ENCODE assay signal across 9 cellular contexts in genomic region chr16:51152691-51153261, GRCh38. TPM values are rescaled to one million over a fixed set of nuclear protein-coding genes. Genes with fewer than 3 reads are reported as not detected.
A peak's percentile ranks its signal among the peaks of the same experiment; 100 is the strongest.
DNase-seq lines count a peak whose midpoint lies in the region; ATAC-seq, FAIRE-seq and TF ChIP-seq lines count a peak whose summit lies in the region.
"Had no signal": no experiment of that assay in that cellular context is flagged by ENCODE, and none has a peak within 500 bp of the region (broad histone marks: within the 10 kb centered on the region; RNA-seq: fewer than 3 reads in every experiment).

No MANE protein-coding gene starts in this region.

- no peaks in the 10 kb centered on the region for H3K79me2 ChIP-seq in mammary epithelial cell (ENCODE audit: insufficient read depth, low read length)

- H3K9me3 ChIP-seq in mammary epithelial cell (replicated peaks; ENCODE audit: insufficient read depth, low read length) = peaks cover 10% of the 10 kb centered on the region
- H3K9me3 ChIP-seq in liver (ENCODE audit: control insufficient read depth in 4 of 4, low read length in 3 of 4) = no peaks in the 10 kb centered on the region
- no peaks in the 10 kb centered on the region for H3K9me3 ChIP-seq in thoracic aorta

- ATAC-seq in activated CD8-positive, alpha-beta T cell treated with anti-CD3 and anti-CD28 coated beads, Interleukin-2, amount 10 ng/mL, durations not matched to agents 7 days and 5 days = no peak
- ATAC-seq in activated CD8-positive, alpha-beta T cell treated with anti-CD3 and anti-CD28 coated beads for 36 hours = no peak
- ATAC-seq in thoracic aorta (ENCODE audit: insufficient number of reproducible peaks, low FRiP score, low read depth) = no peak

- in situ Hi-C loops in mammary epithelial cell (cut with MboI; ENCODE audit: low sequenced_read_pairs in 2 of 2) = no loop called here

- CTCF ChIA-PET in activated CD8-positive, alpha-beta T cell treated with anti-CD3 and anti-CD28 coated beads, Interleukin-2, amount 10 ng/mL, durations not matched to agents 7 days and 5 days (lab: Charles Lee) = no interaction called here
- CTCF ChIA-PET in activated CD8-positive, alpha-beta T cell treated with anti-CD3 and anti-CD28 coated beads for 36 hours (lab: Charles Lee) = no interaction called here
- CTCF ChIA-PET in mammary epithelial cell (lab: Charles Lee; ENCODE audit: low non-redundant PET) = no interaction called here

- no peak for TF ChIP-seq RAD21 in liver (IDR thresholded peaks at IDR 0.05)

- H3K4me1 Mint-ChIP-seq in activated CD8-positive, alpha-beta T cell treated with anti-CD3 and anti-CD28 coated beads, Interleukin-2, amount 10 ng/mL, durations not matched to agents 7 days and 5 days (ENCODE audit: low read depth) = peaks cover 2% of the 10 kb centered on the region
- peaks cover 7% of the 10 kb centered on the region for H3K4me1 Mint-ChIP-seq in activated CD8-positive, alpha-beta T cell treated with anti-CD3 and anti-CD28 coated beads for 36 hours (ENCODE audit: low read depth)

- no peak for DNase-seq in activated CD8-positive, alpha-beta T cell treated with anti-CD3 and anti-CD28 coated beads, Interleukin-2, amount 10 ng/mL, durations not matched to agents 7 days and 5 days
- DNase-seq in activated CD8-positive, alpha-beta T cell treated with anti-CD3 and anti-CD28 coated beads for 36 hours = no peak
- DNase-seq in mammary epithelial cell = no peak
- no peak for DNase-seq in thoracic aorta (ENCODE audit: low spot score)
- no peak for DNase-seq in urothelium cell line (ENCODE audit: low spot score)
- DNase-seq in AML-193 (lab: John Stamatoyannopoulos, UW) = no peak
- no peak for DNase-seq in stimulated activated CD4-positive, alpha-beta T cell treated with anti-CD3 and anti-CD28 coated beads, Interleukin-2, amount 100 ng/mL, for 48 hours
- DNase-seq: CD4-positive, alpha-beta memory T cell had no signal

- peak overlapping the region; percentile 81 for H3K4me2 ChIP-seq in mammary epithelial cell (ENCODE audit: insufficient read depth, low read depth, low read length)

- BruUV-seq in mammary epithelial cell (replicated peaks; lab: Mats Ljungman, UMichigan) = no TSS peak

- no peak for TF ChIP-seq CTCF in activated CD8-positive, alpha-beta T cell treated with anti-CD3 and anti-CD28 coated beads for 36 hours (IDR thresholded peaks at IDR 0.05)
- TF ChIP-seq CTCF in mammary epithelial cell (conservative IDR thresholded peaks at IDR 0.05 in 1 of 2, IDR thresholded peaks at IDR 0.05 in 1 of 2; ENCODE audit: extremely low read depth in 1 of 2, insufficient read depth in 1 of 2, low read depth in 1 of 2, low read length in 2 of 2) = no peak
- no peak for TF ChIP-seq CTCF in liver (IDR thresholded peaks at IDR 0.05; ENCODE audit: low read depth, low read length, missing input control)
- TF ChIP-seq CTCF in thoracic aorta (IDR thresholded peaks at IDR 0.05) = no peak

- H4K20me1 ChIP-seq in mammary epithelial cell (ENCODE audit: insufficient read depth, low read length) = no peaks in the 10 kb centered on the region

- peak overlapping the region; percentile 43 for H3K27ac Mint-ChIP-seq in activated CD8-positive, alpha-beta T cell treated with anti-CD3 and anti-CD28 coated beads, Interleukin-2, amount 10 ng/mL, durations not matched to agents 7 days and 5 days
- no peak overlapping the region for H3K27ac Mint-ChIP-seq in activated CD8-positive, alpha-beta T cell treated with anti-CD3 and anti-CD28 coated beads for 36 hours
- H3K27ac Mint-ChIP-seq: CD4-positive, alpha-beta memory T cell had no signal

- H3K27me3 ChIP-seq in mammary epithelial cell (ENCODE audit: insufficient read depth, low read length) (peaks cover 62% of the 10 kb centered on the region), liver (ENCODE audit: control insufficient read depth in 4 of 4, insufficient read depth in 4 of 4, low read length in 3 of 4) (no peaks in the 10 kb centered on the region), thoracic aorta (replicated peaks; ENCODE audit: insufficient read depth) (peaks cover 14% of the 10 kb centered on the region)

- H3K9ac ChIP-seq in mammary epithelial cell (ENCODE audit: insufficient read depth, low read length) = no peak overlapping the region
- peak overlapping the region; percentile 93 to 97 for H3K9ac ChIP-seq in liver (ENCODE audit: low read depth in 1 of 2, low read length in 2 of 2)

- H2AFZ ChIP-seq in mammary epithelial cell (ENCODE audit: low read depth, low read length) = peak overlapping the region; percentile 48

- FAIRE-seq in urothelium cell line (lab: Jason Lieb, UNC) = no peak

- dilution Hi-C loops in mammary epithelial cell (cut with HindIII; ENCODE audit: low sequenced_read_pairs) = no loop called here

- H3K4me3 Mint-ChIP-seq in activated CD8-positive, alpha-beta T cell treated with anti-CD3 and anti-CD28 coated beads, Interleukin-2, amount 10 ng/mL, durations not matched to agents 7 days and 5 days = peak overlapping the region; percentile 34
- H3K4me3 Mint-ChIP-seq in activated CD8-positive, alpha-beta T cell treated with anti-CD3 and anti-CD28 coated beads for 36 hours = no peak overlapping the region

- no peak overlapping the region for H3K27ac ChIP-seq in mammary epithelial cell (ENCODE audit: insufficient read depth, low read depth, low read length)
- H3K27ac ChIP-seq in liver (ENCODE audit: low read depth in 1 of 2, low read length in 2 of 2) = peak overlapping the region; percentile 98 to 100
- H3K27ac ChIP-seq in thoracic aorta = no peak overlapping the region

- POLR2A ChIA-PET in activated CD8-positive, alpha-beta T cell treated with anti-CD3 and anti-CD28 coated beads, Interleukin-2, amount 10 ng/mL, durations not matched to agents 7 days and 5 days (lab: Charles Lee) = no interaction called here
- POLR2A ChIA-PET in activated CD8-positive, alpha-beta T cell treated with anti-CD3 and anti-CD28 coated beads for 36 hours (lab: Charles Lee) = no interaction called here

- peaks cover 66% of the 10 kb centered on the region for H3K27me3 Mint-ChIP-seq in activated CD8-positive, alpha-beta T cell treated with anti-CD3 and anti-CD28 coated beads, Interleukin-2, amount 10 ng/mL, durations not matched to agents 7 days and 5 days (ENCODE audit: low read depth)
- peaks cover 70% of the 10 kb centered on the region for H3K27me3 Mint-ChIP-seq in activated CD8-positive, alpha-beta T cell treated with anti-CD3 and anti-CD28 coated beads for 36 hours

- peaks cover 8% of the 10 kb centered on the region for H3K9me3 Mint-ChIP-seq in activated CD8-positive, alpha-beta T cell treated with anti-CD3 and anti-CD28 coated beads, Interleukin-2, amount 10 ng/mL, durations not matched to agents 7 days and 5 days (ENCODE audit: insufficient read depth)
- H3K9me3 Mint-ChIP-seq in activated CD8-positive, alpha-beta T cell treated with anti-CD3 and anti-CD28 coated beads for 36 hours = peaks cover 4% of the 10 kb centered on the region

- H3K36me3 Mint-ChIP-seq in activated CD8-positive, alpha-beta T cell treated with anti-CD3 and anti-CD28 coated beads, Interleukin-2, amount 10 ng/mL, durations not matched to agents 7 days and 5 days (ENCODE audit: low read depth) = peaks cover 15% of the 10 kb centered on the region
- peaks cover 2% of the 10 kb centered on the region for H3K36me3 Mint-ChIP-seq in activated CD8-positive, alpha-beta T cell treated with anti-CD3 and anti-CD28 coated beads for 36 hours (ENCODE audit: low read depth)

- 10% methylated on average over 31 of the region's 51 CpGs for WGBS in mammary epithelial cell (ENCODE audit: low coverage, missing lambda C conversion rate)
- 4% methylated on average over 51 of the region's 51 CpGs for WGBS in liver

- peak overlapping the region; percentile 23 to 43 (median 41) for H3K4me3 ChIP-seq in mammary epithelial cell (replicated peaks in 1 of 3; ENCODE audit: insufficient read depth in 1 of 3, low read depth in 2 of 3, low read length in 3 of 3)
- peak overlapping the region; percentile 87 to 99 (median 87) for H3K4me3 ChIP-seq in liver (ENCODE audit: low read depth in 1 of 3, low read length in 3 of 3)
- peak overlapping the region; percentile 68 for H3K4me3 ChIP-seq in thoracic aorta

- peaks cover 23% of the 10 kb centered on the region for H3K4me1 ChIP-seq in mammary epithelial cell (ENCODE audit: insufficient read depth, low read length)
- peaks cover 14 to 27% (median 21%) of the 10 kb centered on the region in 4 donors for H3K4me1 ChIP-seq in liver (ENCODE audit: control insufficient read depth in 4 of 4, insufficient read depth in 4 of 4, low read length in 3 of 4)
- peaks cover 15 to 38% of the 10 kb centered on the region in 2 donors for H3K4me1 ChIP-seq in thoracic aorta (ENCODE audit: control insufficient read depth in 1 of 2, low read depth in 2 of 2)

- intact Hi-C loops in activated CD8-positive, alpha-beta T cell treated with anti-CD3 and anti-CD28 coated beads for 36 hours (cut with micrococcal nuclease) = no loop called here
- intact Hi-C loops in mammary epithelial cell (cut with micrococcal nuclease) = loop anchor here (2.0 kb wide), 1 partner anchor 606 kb away; no protein-coding TSS in a partner anchor

- H3K36me3 ChIP-seq in mammary epithelial cell (ENCODE audit: insufficient read depth, low read length) (no peaks in the 10 kb centered on the region), liver (ENCODE audit: control insufficient read depth in 4 of 4, insufficient read depth in 3 of 4, low read depth in 1 of 4, low read length in 3 of 4) (peaks cover 0 to 2% (median 0%) of the 10 kb centered on the region in 4 donors), thoracic aorta (no peaks in the 10 kb centered on the region)

RNA-seq across cellular contexts. Expression of gene SALL1, which starts 1.7 kb away (rescaled TPM):
- not detected for total RNA-seq in activated CD8-positive, alpha-beta T cell treated with anti-CD3 and anti-CD28 coated beads, Interleukin-2, amount 10 ng/mL, durations not matched to agents 7 days and 5 days
- total RNA-seq in activated CD8-positive, alpha-beta T cell treated with anti-CD3 and anti-CD28 coated beads for 36 hours = not detected
- total RNA-seq in mammary epithelial cell (1 to 10 TPM in 1 of 2 donors, not detected in 1; 1.3 TPM), liver (10 to 100 TPM in 1 of 2 donors, 1 to 10 TPM in 1; 1.8 to 13.4 TPM), thoracic aorta (not detected)
- polyA plus RNA-seq in mammary epithelial cell (0.56 TPM), liver (10 to 100 TPM; 11.7 to 11.8 TPM)
- 6.7 TPM for polyA minus RNA-seq in mammary epithelial cell
- total RNA-seq: CD4-positive, alpha-beta memory T cell had no signal
- polyA plus RNA-seq: CD4-positive, alpha-beta memory T cell had no signal

Comparison
In these comparisons a context has a peak if more than half of its experiments do, and no peak if none do; other contexts are left out.
1. H3K27ac ChIP-seq: peak in liver (2 of 2); none in mammary epithelial cell (single experiment) and thoracic aorta (0 of 2).
2. Peak in every context shown above with its lines, with median percentiles within 50 percentile points of each other: H3K4me3 ChIP-seq.